ENCODE assay signal across 21 cellular contexts in genomic region chr5:44707721-44708120, GRCh38.
"Had no signal": no experiment of that assay in that cellular context is flagged by ENCODE, and none has a peak within 500 bp of the region (broad histone marks: within the 10 kb centered on the region; RNA-seq: fewer than 3 reads in every experiment).

No MANE protein-coding gene starts in this region.

- ATAC-seq: effector memory CD8-positive, alpha-beta T cell; esophagus mucosa; foreskin keratinocyte; gastrocnemius medialis; gastroesophageal sphincter; heart left ventricle; heart right ventricle had no signal

- DNase-seq: colonic mucosa; cortex of kidney; dermis blood vessel endothelial cell; dorsolateral prefrontal cortex; effector CD4-positive, alpha-beta T cell; effector CD8-positive, alpha-beta T cell; effector memory CD4-positive, alpha-beta T cell; effector memory CD8-positive, alpha-beta T cell; endodermal cell; erythroblast; esophagus squamous epithelium; foreskin fibroblast; foreskin keratinocyte; foreskin melanocyte; gastrocnemius medialis; glutamatergic neuron; head of caudate nucleus; heart left ventricle; heart right ventricle had no signal
